Comparison of ENCODE assay signal across 7 cellular contexts in genomic region chr6:1371933-1372332, GRCh38. TPM values are rescaled to one million over a fixed set of nuclear protein-coding genes. Genes with fewer than 3 reads are reported as not detected.
"Had no signal": no experiment of that assay in that cellular context is flagged by ENCODE, and none has a peak within 500 bp of the region (broad histone marks: within the 10 kb centered on the region; RNA-seq: fewer than 3 reads in every experiment).

No MANE protein-coding gene starts in this region.

- H3K27ac Mint-ChIP-seq: IgD-negative memory B cell had no signal

- H3K4me3 Mint-ChIP-seq: IgD-negative memory B cell had no signal

- H3K4me1 Mint-ChIP-seq: IgD-negative memory B cell had no signal

- DNase-seq: IMR-90, KBM-7 had no signal

- H3K27ac ChIP-seq: HL-60 had no signal

- H3K4me3 ChIP-seq: K562 had no signal

RNA-seq across cellular contexts. Expression of gene FOXF2, which starts 17.4 kb away (rescaled TPM):
- total RNA-seq: HepG2, HT-29, K562 had no signal
